In genomic region chr1:8367571-8368184, GRCh38 we compare ENCODE assay signal across 1 cellular context.
TF ChIP-seq lines count a peak whose summit lies in the region.

No MANE protein-coding gene starts in this region.

TF ChIP-seq in liver, 16 proteins besides CTCF, POLR2A, EP300 and RAD21 (continued from another document):
- TF ChIP-seq HNF4A (conservative IDR thresholded peaks at IDR 0.05) (peak; percentile 57 to 61), GABPA (IDR thresholded peaks at IDR 0.05 in 1 of 2, conservative IDR thresholded peaks at IDR 0.05 in 1 of 2) (no peak), EGR1 (IDR thresholded peaks at IDR 0.05; ENCODE audit: low read depth in 2 of 2) (no peak), RXRA (IDR thresholded peaks at IDR 0.05) (peak; percentile 82 to 84), JUND (IDR thresholded peaks at IDR 0.05) (no peak), MAX (IDR thresholded peaks at IDR 0.05) (no peak), NR2F2 (IDR thresholded peaks at IDR 0.05) (peak; percentile 100), ATF3 (IDR thresholded peaks at IDR 0.05) (no peak), ZBTB33 (IDR thresholded peaks at IDR 0.05) (no peak), FOXA2 (IDR thresholded peaks at IDR 0.05) (no peak), HNF4G (IDR thresholded peaks at IDR 0.05) (no peak), YY1 (IDR thresholded peaks at IDR 0.05) (no peak), FOXA1 (IDR thresholded peaks at IDR 0.05) (no peak), TAF1 (conservative IDR thresholded peaks at IDR 0.05) (no peak)
